ENCODE assay signal across 4 cellular contexts in genomic region chr6:44231436-44231835, GRCh38. TPM values are rescaled to one million over a fixed set of nuclear protein-coding genes. Genes with fewer than 3 reads are reported as not detected.
"Had no signal": no experiment of that assay in that cellular context is flagged by ENCODE, and none has a peak within 500 bp of the region (broad histone marks: within the 10 kb centered on the region; RNA-seq: fewer than 3 reads in every experiment).

No MANE protein-coding gene starts in this region.

RNA-seq across cellular contexts. Expression of gene MYMX, which starts 14.7 kb away (rescaled TPM):
- total RNA-seq: activated CD8-positive, alpha-beta memory T cell treated with anti-CD3 and anti-CD28 coated beads, Interleukin-2, amount 10 ng/mL, durations not matched to agents 7 days and 5 days; activated T-helper 1 cell treated with anti-CD3 and anti-CD28 coated beads, Interleukin-12 subunit alpha, Interleukin-12 subunit beta, Interleukin-2, Interleukin-4 antibody, amounts not matched to agents 30 ng/mL and 10 ng/mL and 1 ng/mL, durations not matched to agents 14 hours and 24 hours and 36 hours; PC-3; SK-MEL-5 had no signal
